In the genomic region with DNA sequence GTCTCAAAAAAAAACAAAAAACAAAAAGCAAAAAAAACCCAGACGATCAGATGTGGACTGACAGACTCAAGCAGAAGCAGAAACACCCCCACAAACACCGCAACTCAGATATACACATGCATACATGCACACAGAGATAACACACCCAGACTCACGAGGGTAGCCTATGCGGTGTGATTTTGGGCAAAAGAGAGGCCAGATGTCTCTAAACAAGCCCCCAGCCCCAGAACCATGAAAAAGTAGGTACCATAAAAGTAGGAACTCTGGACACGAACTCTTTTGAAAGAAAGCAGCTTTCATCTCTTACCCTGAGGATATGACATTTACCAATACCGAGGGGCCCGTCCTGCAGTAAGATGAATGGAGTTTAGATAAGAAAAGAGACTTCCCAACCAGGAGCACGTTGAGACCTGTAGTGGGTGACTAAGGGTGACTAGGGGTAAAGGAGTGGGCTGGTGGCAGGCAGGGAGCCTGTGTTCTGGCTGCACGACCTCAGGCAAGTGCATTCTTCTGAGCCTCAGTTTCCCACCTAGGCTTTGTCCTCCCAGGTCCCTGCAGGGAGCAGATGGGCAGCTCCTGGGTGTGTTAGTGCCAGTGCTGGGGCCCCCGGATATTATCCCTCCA, we compare ENCODE assay signal across 1 cellular context.
TF ChIP-seq lines count a peak whose summit lies in the region.

No MANE protein-coding gene starts in this region.

TF ChIP-seq in K562, 482 proteins besides CTCF, POLR2A, EP300 and RAD21 (continued from another document and continues in another):
- TF ChIP-seq, protein P1, sequence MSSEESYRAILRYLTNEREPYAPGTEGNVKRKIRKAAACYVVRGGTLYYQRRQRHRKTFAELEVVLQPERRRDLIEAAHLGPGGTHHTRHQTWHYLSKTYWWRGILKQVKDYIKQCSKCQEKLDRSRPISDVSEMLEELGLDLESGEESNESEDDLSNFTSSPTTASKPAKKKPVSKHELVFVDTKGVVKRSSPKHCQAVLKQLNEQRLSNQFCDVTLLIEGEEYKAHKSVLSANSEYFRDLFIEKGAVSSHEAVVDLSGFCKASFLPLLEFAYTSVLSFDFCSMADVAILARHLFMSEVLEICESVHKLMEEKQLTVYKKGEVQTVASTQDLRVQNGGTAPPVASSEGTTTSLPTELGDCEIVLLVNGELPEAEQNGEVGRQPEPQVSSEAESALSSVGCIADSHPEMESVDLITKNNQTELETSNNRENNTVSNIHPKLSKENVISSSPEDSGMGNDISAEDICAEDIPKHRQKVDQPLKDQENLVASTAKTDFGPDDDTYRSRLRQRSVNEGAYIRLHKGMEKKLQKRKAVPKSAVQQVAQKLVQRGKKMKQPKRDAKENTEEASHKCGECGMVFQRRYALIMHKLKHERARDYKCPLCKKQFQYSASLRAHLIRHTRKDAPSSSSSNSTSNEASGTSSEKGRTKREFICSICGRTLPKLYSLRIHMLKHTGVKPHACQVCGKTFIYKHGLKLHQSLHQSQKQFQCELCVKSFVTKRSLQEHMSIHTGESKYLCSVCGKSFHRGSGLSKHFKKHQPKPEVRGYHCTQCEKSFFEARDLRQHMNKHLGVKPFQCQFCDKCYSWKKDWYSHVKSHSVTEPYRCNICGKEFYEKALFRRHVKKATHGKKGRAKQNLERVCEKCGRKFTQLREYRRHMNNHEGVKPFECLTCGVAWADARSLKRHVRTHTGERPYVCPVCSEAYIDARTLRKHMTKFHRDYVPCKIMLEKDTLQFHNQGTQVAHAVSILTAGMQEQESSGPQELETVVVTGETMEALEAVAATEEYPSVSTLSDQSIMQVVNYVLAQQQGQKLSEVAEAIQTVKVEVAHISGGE (CRISPR knock-in tag; IDR thresholded peaks at IDR 0.05): no peak
- TF ChIP-seq PTBP1 (IDR thresholded peaks at IDR 0.05; ENCODE audit: low read depth, low read length) (no peak), SREBF1 (IDR thresholded peaks at IDR 0.05; ENCODE audit: borderline replicate concordance, low read depth, low read length) (no peak), CREM (IDR thresholded peaks at IDR 0.05; ENCODE audit: low read depth) (0 out of 2 replicates have a peak, but pooled peaks have one; percentile 39), XRCC5 (IDR thresholded peaks at IDR 0.05; ENCODE audit: low read depth, low read length) (no peak), NFATC3 (IDR thresholded peaks at IDR 0.05) (no peak), SLC30A9 (CRISPR knock-in tag; IDR thresholded peaks at IDR 0.05) (no peak), TAF15 (IDR thresholded peaks at IDR 0.05; ENCODE audit: low read depth, low read length) (no peak), SMARCC2 (IDR thresholded peaks at IDR 0.05; ENCODE audit: low read depth) (no peak), FOXM1 (IDR thresholded peaks at IDR 0.05; ENCODE audit: low read depth) (peak; percentile 39; the same call in 1 of the 2 replicates), FOXM1 (CRISPR knock-in tag; IDR thresholded peaks at IDR 0.05; ENCODE audit: low read depth) (no peak), ZNF224 (CRISPR knock-in tag; IDR thresholded peaks at IDR 0.05) (no peak), NFRKB (IDR thresholded peaks at IDR 0.05; ENCODE audit: low read depth) (no peak), SRSF7 (optimal IDR thresholded peaks at IDR 0.05; ENCODE audit: low read depth, low read length) (no peak), PTTG1 (tag; IDR thresholded peaks at IDR 0.05; ENCODE audit: low read depth) (no peak), ZNF699 (CRISPR knock-in tag; IDR thresholded peaks at IDR 0.05; ENCODE audit: insufficient replicate concordance) (no peak), SMAD4 (CRISPR knock-in tag; conservative IDR thresholded peaks at IDR 0.05) (peak; percentile 71), MCM5 (IDR thresholded peaks at IDR 0.05; ENCODE audit: low read depth) (no peak), NCOA6 (IDR thresholded peaks at IDR 0.05) (no peak), ZNF384 (IDR thresholded peaks at IDR 0.05; ENCODE audit: low read depth, low read length) (0 out of 2 replicates have a peak, but pooled peaks have one; percentile 14), CBX8 (IDR thresholded peaks at IDR 0.05; ENCODE audit: borderline replicate concordance, extremely low read depth, low read depth, low read length, poor library complexity, severe bottlenecking) (no peak), ZNF57 (CRISPR knock-in tag; IDR thresholded peaks at IDR 0.05) (no peak), ZNF76 (CRISPR knock-in tag; IDR thresholded peaks at IDR 0.05; ENCODE audit: borderline replicate concordance) (no peak), ZNF197 (CRISPR knock-in tag; IDR thresholded peaks at IDR 0.05; ENCODE audit: low read depth) (no peak), HEY1 (CRISPR knock-in tag; IDR thresholded peaks at IDR 0.05; ENCODE audit: borderline replicate concordance) (no peak), NONO (IDR thresholded peaks at IDR 0.05; ENCODE audit: low read depth in 2 of 2, low read length in 1 of 2) (no peak), POLR2AphosphoS5 (IDR thresholded peaks at IDR 0.05; ENCODE audit: control insufficient read depth, insufficient read depth, low read depth, low read length) (peak; percentile 54; the same call in 1 of the 2 replicates), NBN (IDR thresholded peaks at IDR 0.05; ENCODE audit: low read depth) (no peak), ZNF507 (tag; conservative IDR thresholded peaks at IDR 0.05) (no peak), ZEB2 (IDR thresholded peaks at IDR 0.05) (no peak), ZNF274 (IDR thresholded peaks at IDR 0.05; ENCODE audit: borderline replicate concordance, low read depth, low read length) (no peak), CEBPB (tag; IDR thresholded peaks at IDR 0.05) (no peak), TAL1 (IDR thresholded peaks at IDR 0.05) (peak; percentile 80), MCM3 (IDR thresholded peaks at IDR 0.05) (no peak)
- TF ChIP-seq, protein P2, sequence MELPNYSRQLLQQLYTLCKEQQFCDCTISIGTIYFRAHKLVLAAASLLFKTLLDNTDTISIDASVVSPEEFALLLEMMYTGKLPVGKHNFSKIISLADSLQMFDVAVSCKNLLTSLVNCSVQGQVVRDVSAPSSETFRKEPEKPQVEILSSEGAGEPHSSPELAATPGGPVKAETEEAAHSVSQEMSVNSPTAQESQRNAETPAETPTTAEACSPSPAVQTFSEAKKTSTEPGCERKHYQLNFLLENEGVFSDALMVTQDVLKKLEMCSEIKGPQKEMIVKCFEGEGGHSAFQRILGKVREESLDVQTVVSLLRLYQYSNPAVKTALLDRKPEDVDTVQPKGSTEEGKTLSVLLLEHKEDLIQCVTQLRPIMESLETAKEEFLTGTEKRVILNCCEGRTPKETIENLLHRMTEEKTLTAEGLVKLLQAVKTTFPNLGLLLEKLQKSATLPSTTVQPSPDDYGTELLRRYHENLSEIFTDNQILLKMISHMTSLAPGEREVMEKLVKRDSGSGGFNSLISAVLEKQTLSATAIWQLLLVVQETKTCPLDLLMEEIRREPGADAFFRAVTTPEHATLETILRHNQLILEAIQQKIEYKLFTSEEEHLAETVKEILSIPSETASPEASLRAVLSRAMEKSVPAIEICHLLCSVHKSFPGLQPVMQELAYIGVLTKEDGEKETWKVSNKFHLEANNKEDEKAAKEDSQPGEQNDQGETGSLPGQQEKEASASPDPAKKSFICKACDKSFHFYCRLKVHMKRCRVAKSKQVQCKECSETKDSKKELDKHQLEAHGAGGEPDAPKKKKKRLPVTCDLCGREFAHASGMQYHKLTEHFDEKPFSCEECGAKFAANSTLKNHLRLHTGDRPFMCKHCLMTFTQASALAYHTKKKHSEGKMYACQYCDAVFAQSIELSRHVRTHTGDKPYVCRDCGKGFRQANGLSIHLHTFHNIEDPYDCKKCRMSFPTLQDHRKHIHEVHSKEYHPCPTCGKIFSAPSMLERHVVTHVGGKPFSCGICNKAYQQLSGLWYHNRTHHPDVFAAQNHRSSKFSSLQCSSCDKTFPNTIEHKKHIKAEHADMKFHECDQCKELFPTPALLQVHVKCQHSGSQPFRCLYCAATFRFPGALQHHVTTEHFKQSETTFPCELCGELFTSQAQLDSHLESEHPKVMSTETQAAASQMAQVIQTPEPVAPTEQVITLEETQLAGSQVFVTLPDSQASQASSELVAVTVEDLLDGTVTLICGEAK (IDR thresholded peaks at IDR 0.05): no peak
- TF ChIP-seq, protein P2 (CRISPR knock-in tag; IDR thresholded peaks at IDR 0.05): no peak
- TF ChIP-seq, protein P3, sequence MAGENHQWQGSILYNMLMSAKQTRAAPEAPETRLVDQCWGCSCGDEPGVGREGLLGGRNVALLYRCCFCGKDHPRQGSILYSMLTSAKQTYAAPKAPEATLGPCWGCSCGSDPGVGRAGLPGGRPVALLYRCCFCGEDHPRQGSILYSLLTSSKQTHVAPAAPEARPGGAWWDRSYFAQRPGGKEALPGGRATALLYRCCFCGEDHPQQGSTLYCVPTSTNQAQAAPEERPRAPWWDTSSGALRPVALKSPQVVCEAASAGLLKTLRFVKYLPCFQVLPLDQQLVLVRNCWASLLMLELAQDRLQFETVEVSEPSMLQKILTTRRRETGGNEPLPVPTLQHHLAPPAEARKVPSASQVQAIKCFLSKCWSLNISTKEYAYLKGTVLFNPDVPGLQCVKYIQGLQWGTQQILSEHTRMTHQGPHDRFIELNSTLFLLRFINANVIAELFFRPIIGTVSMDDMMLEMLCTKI (IDR thresholded peaks at IDR 0.05; ENCODE audit: partially characterized antibody): no peak
- TF ChIP-seq, protein P4, sequence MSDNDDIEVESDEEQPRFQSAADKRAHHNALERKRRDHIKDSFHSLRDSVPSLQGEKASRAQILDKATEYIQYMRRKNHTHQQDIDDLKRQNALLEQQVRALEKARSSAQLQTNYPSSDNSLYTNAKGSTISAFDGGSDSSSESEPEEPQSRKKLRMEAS (CRISPR knock-in tag; IDR thresholded peaks at IDR 0.05): no peak
- TF ChIP-seq, protein P5, sequence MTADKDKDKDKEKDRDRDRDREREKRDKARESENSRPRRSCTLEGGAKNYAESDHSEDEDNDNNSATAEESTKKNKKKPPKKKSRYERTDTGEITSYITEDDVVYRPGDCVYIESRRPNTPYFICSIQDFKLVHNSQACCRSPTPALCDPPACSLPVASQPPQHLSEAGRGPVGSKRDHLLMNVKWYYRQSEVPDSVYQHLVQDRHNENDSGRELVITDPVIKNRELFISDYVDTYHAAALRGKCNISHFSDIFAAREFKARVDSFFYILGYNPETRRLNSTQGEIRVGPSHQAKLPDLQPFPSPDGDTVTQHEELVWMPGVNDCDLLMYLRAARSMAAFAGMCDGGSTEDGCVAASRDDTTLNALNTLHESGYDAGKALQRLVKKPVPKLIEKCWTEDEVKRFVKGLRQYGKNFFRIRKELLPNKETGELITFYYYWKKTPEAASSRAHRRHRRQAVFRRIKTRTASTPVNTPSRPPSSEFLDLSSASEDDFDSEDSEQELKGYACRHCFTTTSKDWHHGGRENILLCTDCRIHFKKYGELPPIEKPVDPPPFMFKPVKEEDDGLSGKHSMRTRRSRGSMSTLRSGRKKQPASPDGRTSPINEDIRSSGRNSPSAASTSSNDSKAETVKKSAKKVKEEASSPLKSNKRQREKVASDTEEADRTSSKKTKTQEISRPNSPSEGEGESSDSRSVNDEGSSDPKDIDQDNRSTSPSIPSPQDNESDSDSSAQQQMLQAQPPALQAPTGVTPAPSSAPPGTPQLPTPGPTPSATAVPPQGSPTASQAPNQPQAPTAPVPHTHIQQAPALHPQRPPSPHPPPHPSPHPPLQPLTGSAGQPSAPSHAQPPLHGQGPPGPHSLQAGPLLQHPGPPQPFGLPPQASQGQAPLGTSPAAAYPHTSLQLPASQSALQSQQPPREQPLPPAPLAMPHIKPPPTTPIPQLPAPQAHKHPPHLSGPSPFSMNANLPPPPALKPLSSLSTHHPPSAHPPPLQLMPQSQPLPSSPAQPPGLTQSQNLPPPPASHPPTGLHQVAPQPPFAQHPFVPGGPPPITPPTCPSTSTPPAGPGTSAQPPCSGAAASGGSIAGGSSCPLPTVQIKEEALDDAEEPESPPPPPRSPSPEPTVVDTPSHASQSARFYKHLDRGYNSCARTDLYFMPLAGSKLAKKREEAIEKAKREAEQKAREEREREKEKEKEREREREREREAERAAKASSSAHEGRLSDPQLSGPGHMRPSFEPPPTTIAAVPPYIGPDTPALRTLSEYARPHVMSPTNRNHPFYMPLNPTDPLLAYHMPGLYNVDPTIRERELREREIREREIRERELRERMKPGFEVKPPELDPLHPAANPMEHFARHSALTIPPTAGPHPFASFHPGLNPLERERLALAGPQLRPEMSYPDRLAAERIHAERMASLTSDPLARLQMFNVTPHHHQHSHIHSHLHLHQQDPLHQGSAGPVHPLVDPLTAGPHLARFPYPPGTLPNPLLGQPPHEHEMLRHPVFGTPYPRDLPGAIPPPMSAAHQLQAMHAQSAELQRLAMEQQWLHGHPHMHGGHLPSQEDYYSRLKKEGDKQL (CRISPR knock-in tag; IDR thresholded peaks at IDR 0.05; ENCODE audit: borderline replicate concordance): no peak
- TF ChIP-seq, protein P6, sequence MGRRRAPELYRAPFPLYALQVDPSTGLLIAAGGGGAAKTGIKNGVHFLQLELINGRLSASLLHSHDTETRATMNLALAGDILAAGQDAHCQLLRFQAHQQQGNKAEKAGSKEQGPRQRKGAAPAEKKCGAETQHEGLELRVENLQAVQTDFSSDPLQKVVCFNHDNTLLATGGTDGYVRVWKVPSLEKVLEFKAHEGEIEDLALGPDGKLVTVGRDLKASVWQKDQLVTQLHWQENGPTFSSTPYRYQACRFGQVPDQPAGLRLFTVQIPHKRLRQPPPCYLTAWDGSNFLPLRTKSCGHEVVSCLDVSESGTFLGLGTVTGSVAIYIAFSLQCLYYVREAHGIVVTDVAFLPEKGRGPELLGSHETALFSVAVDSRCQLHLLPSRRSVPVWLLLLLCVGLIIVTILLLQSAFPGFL (CRISPR knock-in tag; IDR thresholded peaks at IDR 0.05): no peak
